9 cellular contexts compared by ENCODE assay signal in the genomic region with DNA sequence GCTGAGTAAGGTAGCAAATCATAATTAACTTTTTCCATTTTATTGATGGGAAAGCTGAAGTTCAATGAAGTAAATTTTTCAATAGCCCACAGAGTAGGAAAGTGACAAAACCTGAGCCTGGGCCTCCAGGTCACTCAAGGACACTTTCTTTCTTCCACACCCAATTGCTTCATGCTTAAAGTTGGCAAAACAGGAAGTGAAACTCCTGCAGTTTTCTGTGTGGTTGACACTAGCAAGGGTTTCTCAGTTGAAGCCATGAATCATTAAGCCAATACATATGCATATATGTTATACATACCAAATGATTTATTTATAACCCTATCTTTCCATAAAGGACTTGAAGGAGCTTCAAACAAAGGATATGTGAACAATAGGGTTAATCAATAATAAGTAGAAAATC. TPM values are rescaled to one million over a fixed set of nuclear protein-coding genes. Genes with fewer than 3 reads are reported as not detected.
DNase-seq lines count a peak whose midpoint lies in the region; ATAC-seq, FAIRE-seq and TF ChIP-seq lines count a peak whose summit lies in the region.
"Had no signal": no experiment of that assay in that cellular context is flagged by ENCODE, and none has a peak within 500 bp of the region (broad histone marks: within the 10 kb centered on the region; RNA-seq: fewer than 3 reads in every experiment).

No MANE protein-coding gene starts in this region.

- peaks cover 17% of the 10 kb centered on the region for H3K36me3 ChIP-seq in astrocyte (ENCODE audit: insufficient read depth, low read length)

- peaks cover 7% of the 10 kb centered on the region for H3K79me2 ChIP-seq in astrocyte (ENCODE audit: insufficient read depth, low read length)

- ATAC-seq in GM19455 (IDR thresholded peaks at IDR 0.05; ENCODE audit: unreplicated experiment) (peak; percentile 98), HG03378 (IDR thresholded peaks at IDR 0.05; ENCODE audit: unreplicated experiment) (peak; percentile 100)
- peak; percentile 98 to 99 for ATAC-seq in stimulated activated naive B cell treated with anti-CD40 and anti-IgM and Interleukin-4, amounts not matched to agents 10 μg/mL and 1 μg/mL and 100 μg/mL, for 72 hours (replicated peaks)
- ATAC-seq: naive thymus-derived CD8-positive, alpha-beta T cell had no signal

- FAIRE-seq in astrocyte (lab: Jason Lieb, UNC): no peak

- H3K9me3 Mint-ChIP-seq in CD14-positive monocyte (no peaks in the 10 kb centered on the region), astrocyte (ENCODE audit: unreplicated experiment) (no peaks in the 10 kb centered on the region)
- H3K9me3 Mint-ChIP-seq in stimulated activated naive B cell treated with anti-CD40 and anti-IgM and Interleukin-4, amounts not matched to agents 10 μg/mL and 1 μg/mL and 100 μg/mL, for 72 hours: no peaks in the 10 kb centered on the region

- intact Hi-C loops in CD14-positive monocyte (cut with micrococcal nuclease): loop anchor here in 1 of 2 donors (2.0 kb wide), 1 partner anchor 13 kb away; a partner anchor contains a TSS

- DNase-seq in CD14-positive monocyte (ENCODE audit: low spot score): peak; percentile 80
- no peak for DNase-seq in astrocyte (ENCODE audit: low read depth)
- peak; percentile 45 for DNase-seq in stimulated activated naive B cell treated with anti-CD40 and anti-IgM and Interleukin-4, amounts not matched to agents 10 μg/mL and 1 μg/mL and 100 μg/mL, for 72 hours
- DNase-seq in middle frontal gyrus (ENCODE audit: extremely low spot score, low spot score): no peak
- no peak for DNase-seq in activated CD4-positive, alpha-beta T cell treated with anti-CD3 and anti-CD28 coated beads, Interleukin-2, amount 50 U/mL, for 1 hour
- no peak for DNase-seq in NCI-H748 treated with DMSO at 0.1 percent for 48 hours (lab: John Stamatoyannopoulos, UW)

- no peak overlapping the region for H2AFZ ChIP-seq in astrocyte (ENCODE audit: low read depth, low read length)

- H3K4me1 Mint-ChIP-seq in CD14-positive monocyte (peaks cover 91% of the 10 kb centered on the region), astrocyte (ENCODE audit: low read depth, unreplicated experiment) (peaks cover 8% of the 10 kb centered on the region)
- H3K4me1 Mint-ChIP-seq in stimulated activated naive B cell treated with anti-CD40 and anti-IgM and Interleukin-4, amounts not matched to agents 10 μg/mL and 1 μg/mL and 100 μg/mL, for 72 hours: peaks cover 11 to 18% of the 10 kb centered on the region in 2 donors

- H3K4me1 ChIP-seq in astrocyte (ENCODE audit: insufficient read depth, low read length): peaks cover 28% of the 10 kb centered on the region

- peaks cover 7% of the 10 kb centered on the region for H4K20me1 ChIP-seq in astrocyte (ENCODE audit: insufficient read depth, low read length)

- H3K4me3 ChIP-seq in astrocyte (ENCODE audit: insufficient read depth, low read depth, low read length): no peak overlapping the region

- H3K27ac Mint-ChIP-seq in CD14-positive monocyte: peak overlapping the region; percentile 80 to 93 (median 90)
- no peak overlapping the region for H3K27ac Mint-ChIP-seq in astrocyte (ENCODE audit: unreplicated experiment)
- no peak overlapping the region for H3K27ac Mint-ChIP-seq in stimulated activated naive B cell treated with anti-CD40 and anti-IgM and Interleukin-4, amounts not matched to agents 10 μg/mL and 1 μg/mL and 100 μg/mL, for 72 hours
- H3K27ac Mint-ChIP-seq: naive thymus-derived CD8-positive, alpha-beta T cell had no signal

- H3K27me3 Mint-ChIP-seq in CD14-positive monocyte (ENCODE audit: low read depth in 3 of 3) (no peaks in the 10 kb centered on the region), astrocyte (ENCODE audit: low read depth, unreplicated experiment) (no peaks in the 10 kb centered on the region)
- H3K27me3 Mint-ChIP-seq in stimulated activated naive B cell treated with anti-CD40 and anti-IgM and Interleukin-4, amounts not matched to agents 10 μg/mL and 1 μg/mL and 100 μg/mL, for 72 hours: peaks cover 0 to 11% of the 10 kb centered on the region in 2 donors

- H3K36me3 Mint-ChIP-seq in CD14-positive monocyte: peaks cover 35 to 47% of the 10 kb centered on the region in 2 donors
- peaks cover 2% of the 10 kb centered on the region for H3K36me3 Mint-ChIP-seq in astrocyte (ENCODE audit: low read depth, unreplicated experiment)
- H3K36me3 Mint-ChIP-seq in stimulated activated naive B cell treated with anti-CD40 and anti-IgM and Interleukin-4, amounts not matched to agents 10 μg/mL and 1 μg/mL and 100 μg/mL, for 72 hours: peaks cover 3% of the 10 kb centered on the region in 2 donors
- H3K36me3 Mint-ChIP-seq: naive thymus-derived CD8-positive, alpha-beta T cell had no signal

- no peaks in the 10 kb centered on the region for H3K27me3 ChIP-seq in astrocyte (ENCODE audit: insufficient read depth, low read length)

- H3K4me3 Mint-ChIP-seq in CD14-positive monocyte: no peak overlapping the region
- no peak overlapping the region for H3K4me3 Mint-ChIP-seq in astrocyte (ENCODE audit: unreplicated experiment)
- no peak overlapping the region for H3K4me3 Mint-ChIP-seq in stimulated activated naive B cell treated with anti-CD40 and anti-IgM and Interleukin-4, amounts not matched to agents 10 μg/mL and 1 μg/mL and 100 μg/mL, for 72 hours
- H3K4me3 Mint-ChIP-seq: naive thymus-derived CD8-positive, alpha-beta T cell had no signal

- no peak for TF ChIP-seq CTCF in CD14-positive monocyte (IDR thresholded peaks at IDR 0.05)
- TF ChIP-seq CTCF in astrocyte (IDR thresholded peaks at IDR 0.05; ENCODE audit: insufficient read depth, low read depth, low read length): no peak

- no peaks in the 10 kb centered on the region for H3K9me3 ChIP-seq in astrocyte (ENCODE audit: insufficient read depth, low read depth, low read length)

- H3K4me2 ChIP-seq in astrocyte (ENCODE audit: low read length): peak overlapping the region; percentile 54

- peak overlapping the region; percentile 18 for H3K27ac ChIP-seq in astrocyte (ENCODE audit: low read depth, low read length)

- H3K9ac ChIP-seq in astrocyte (ENCODE audit: low read length): no peak overlapping the region

RNA-seq across cellular contexts. Expression of a gene that starts 13.9 kb away (rescaled TPM):
- polyA plus RNA-seq in CD14-positive monocyte: 100 to 1,000 TPM; 174 to 214 TPM
- 7.4 and 9.1 TPM in 2 replicates for total RNA-seq in astrocyte

Comparison
In these comparisons a context has a peak if more than half of its experiments do, and no peak if none do; other contexts are left out.
1. DNase-seq: peak in CD14-positive monocyte (single experiment) and stimulated activated naive B cell treated with anti-CD40 and anti-IgM and Interleukin-4, amounts not matched to agents 10 μg/mL and 1 μg/mL and 100 μg/mL, for 72 hours (single experiment); none in astrocyte (single experiment), middle frontal gyrus (single experiment), activated CD4-positive, alpha-beta T cell treated with anti-CD3 and anti-CD28 coated beads, Interleukin-2, amount 50 U/mL, for 1 hour (single experiment) and NCI-H748 treated with DMSO at 0.1 percent for 48 hours (single experiment).
2. H3K27ac Mint-ChIP-seq: peak in CD14-positive monocyte (7 of 7); none in astrocyte (single experiment) and stimulated activated naive B cell treated with anti-CD40 and anti-IgM and Interleukin-4, amounts not matched to agents 10 μg/mL and 1 μg/mL and 100 μg/mL, for 72 hours (single experiment).
3. Peak in every context shown above with its lines, with median percentiles within 50 percentile points of each other: ATAC-seq.